Comparison of ENCODE assay signal across 12 cellular contexts in genomic region chr4:23930750-23931488, GRCh38. TPM values are rescaled to one million over a fixed set of nuclear protein-coding genes. Genes with fewer than 3 reads are reported as not detected.
DNase-seq lines count a peak whose midpoint lies in the region; ATAC-seq and TF ChIP-seq lines count a peak whose summit lies in the region.
"Had no signal": no experiment of that assay in that cellular context is flagged by ENCODE, and none has a peak within 500 bp of the region (broad histone marks: within the 10 kb centered on the region; RNA-seq: fewer than 3 reads in every experiment).

No MANE protein-coding gene starts in this region.

- no peak overlapping the region for H2BK12ac ChIP-seq in neuronal stem cell (ENCODE audit: low read length)

- no peak overlapping the region for H3K18ac ChIP-seq in neuronal stem cell (ENCODE audit: low read length)

- no peak overlapping the region for H2BK120ac ChIP-seq in neuronal stem cell (ENCODE audit: low read depth, low read length)

- H3K27me3 ChIP-seq in adipocyte (replicated peaks; ENCODE audit: control insufficient read depth, insufficient read depth, low read length) (no peaks in the 10 kb centered on the region), cardiac muscle cell (no peaks in the 10 kb centered on the region), neuronal stem cell (ENCODE audit: control insufficient read depth in 3 of 3, insufficient read depth in 3 of 3, low read depth in 1 of 3, low read length in 3 of 3) (no peaks in the 10 kb centered on the region)

- H2AFZ ChIP-seq in neuronal stem cell (ENCODE audit: low read length) = peak overlapping the region; percentile 79

- no peak overlapping the region for H2AK5ac ChIP-seq in neuronal stem cell (ENCODE audit: low read depth, low read length)

- intact Hi-C loops in activated T-helper 1 cell treated with anti-CD3 and anti-CD28 coated beads, Interleukin-12 subunit alpha, Interleukin-12 subunit beta, Interleukin-2, Interleukin-4 antibody, amounts not matched to agents 30 ng/mL and 10 ng/mL and 1 ng/mL, durations not matched to agents 14 hours and 24 hours and 36 hours (cut with micrococcal nuclease) = no loop called here

- H4K91ac ChIP-seq in neuronal stem cell (ENCODE audit: low read depth, low read length, poor library complexity) = no peak overlapping the region

- no peak overlapping the region for H2BK15ac ChIP-seq in neuronal stem cell (ENCODE audit: low read length)

- no peaks in the 10 kb centered on the region for H3K36me3 ChIP-seq in adipocyte (ENCODE audit: control insufficient read depth, insufficient read depth, low read length, severe bottlenecking)
- no peaks in the 10 kb centered on the region for H3K36me3 ChIP-seq in cardiac muscle cell
- H3K36me3 ChIP-seq in neuronal stem cell (replicated peaks in 1 of 2; ENCODE audit: control insufficient read depth in 2 of 2, insufficient read depth in 2 of 2, low read length in 2 of 2) = no peaks in the 10 kb centered on the region

- no peaks in the 10 kb centered on the region for H3K79me1 ChIP-seq in neuronal stem cell (ENCODE audit: low read depth, low read length)

- H3K9ac ChIP-seq in adipocyte (ENCODE audit: low read length) (peak overlapping the region; percentile 74), neuronal stem cell (ENCODE audit: low read depth, low read length, poor library complexity) (no peak overlapping the region)

- no peak overlapping the region for H4K8ac ChIP-seq in neuronal stem cell (ENCODE audit: low read depth, low read length)

- no peaks in the 10 kb centered on the region for H3K36me3 Mint-ChIP-seq in activated T-helper 1 cell treated with anti-CD3 and anti-CD28 coated beads, Interleukin-12 subunit alpha, Interleukin-12 subunit beta, Interleukin-2, Interleukin-4 antibody, amounts not matched to agents 30 ng/mL and 10 ng/mL and 1 ng/mL, durations not matched to agents 14 hours and 24 hours and 36 hours (ENCODE audit: low read depth)
- H3K36me3 Mint-ChIP-seq in activated T-cell treated with anti-CD3 and anti-CD28 coated beads, Interleukin-2, amount 50 U/mL, for 72 hours (ENCODE audit: insufficient read depth in 2 of 2) = no peaks in the 10 kb centered on the region

- H3K27ac ChIP-seq in cardiac muscle cell (peak overlapping the region; percentile 79), neuronal stem cell (replicated peaks; ENCODE audit: low read length) (no peak overlapping the region)

- no CpG with 5 or more reads among the region's 10 CpGs for WGBS in neuronal stem cell (ENCODE audit: extremely low coverage in 2 of 2, insufficient read length in 2 of 2, insufficient replicate concordance in 1 of 2), 2 donors

- no peaks in the 10 kb centered on the region for H3K9me3 ChIP-seq in adipocyte (ENCODE audit: control insufficient read depth, low read length)
- no peaks in the 10 kb centered on the region for H3K9me3 ChIP-seq in cardiac muscle cell (ENCODE audit: low read depth)
- peaks cover 0 to 7% of the 10 kb centered on the region in 2 donors for H3K9me3 ChIP-seq in neuronal stem cell (replicated peaks in 1 of 2; ENCODE audit: control insufficient read depth in 2 of 2, insufficient read depth in 1 of 2, low read depth in 1 of 2, low read length in 2 of 2)

- H3K4me2 ChIP-seq in neuronal stem cell (ENCODE audit: insufficient read depth, low read length, poor library complexity, severe bottlenecking) = no peak overlapping the region

- H3K4me3 ChIP-seq in adipocyte (ENCODE audit: low read length) (peak overlapping the region; percentile 44), cardiac muscle cell (no peak overlapping the region), neuronal stem cell (ENCODE audit: low read length in 2 of 2) (no peak overlapping the region)
- H3K4me3 ChIP-seq: skin epidermis had no signal

- H3K23ac ChIP-seq in neuronal stem cell (ENCODE audit: low read depth, low read length, poor library complexity) = no peak overlapping the region

- H3K9me3 Mint-ChIP-seq in activated T-helper 1 cell treated with anti-CD3 and anti-CD28 coated beads, Interleukin-12 subunit alpha, Interleukin-12 subunit beta, Interleukin-2, Interleukin-4 antibody, amounts not matched to agents 30 ng/mL and 10 ng/mL and 1 ng/mL, durations not matched to agents 14 hours and 24 hours and 36 hours = no peaks in the 10 kb centered on the region
- H3K9me3 Mint-ChIP-seq in activated T-cell treated with anti-CD3 and anti-CD28 coated beads, Interleukin-2, amount 50 U/mL, for 72 hours = peaks cover 4 to 8% of the 10 kb centered on the region in 2 donors
- H3K9me3 Mint-ChIP-seq: stimulated activated naive CD8-positive, alpha-beta T cell treated with anti-CD3 and anti-CD28 coated beads, Interleukin-15, Interleukin-2, amounts not matched to agents 100 ng/mL and 50 ng/mL, for 24 hours had no signal

- TF ChIP-seq CTCF in cardiac muscle cell (IDR thresholded peaks at IDR 0.05; ENCODE audit: low read depth, low read length) = no peak

- no peaks in the 10 kb centered on the region for H3K27me3 Mint-ChIP-seq in activated T-helper 1 cell treated with anti-CD3 and anti-CD28 coated beads, Interleukin-12 subunit alpha, Interleukin-12 subunit beta, Interleukin-2, Interleukin-4 antibody, amounts not matched to agents 30 ng/mL and 10 ng/mL and 1 ng/mL, durations not matched to agents 14 hours and 24 hours and 36 hours (ENCODE audit: insufficient read depth)
- H3K27me3 Mint-ChIP-seq in activated T-cell treated with anti-CD3 and anti-CD28 coated beads, Interleukin-2, amount 50 U/mL, for 72 hours (ENCODE audit: low read depth) = no peaks in the 10 kb centered on the region
- H3K27me3 Mint-ChIP-seq: stimulated activated naive CD8-positive, alpha-beta T cell treated with anti-CD3 and anti-CD28 coated beads, Interleukin-15, Interleukin-2, amounts not matched to agents 100 ng/mL and 50 ng/mL, for 24 hours had no signal

- H3K4me1 ChIP-seq in adipocyte (ENCODE audit: control insufficient read depth, insufficient read depth, low read length) = peaks cover 57% of the 10 kb centered on the region
- H3K4me1 ChIP-seq in cardiac muscle cell (ENCODE audit: low read depth) = peaks cover 20% of the 10 kb centered on the region
- H3K4me1 ChIP-seq in neuronal stem cell (ENCODE audit: control insufficient read depth in 2 of 2, insufficient read depth in 1 of 2, low read depth in 1 of 2, low read length in 2 of 2) = peaks cover 1 to 6% of the 10 kb centered on the region in 2 donors

- no peak overlapping the region for H3K14ac ChIP-seq in neuronal stem cell (ENCODE audit: low read length)

- no peak overlapping the region for H2BK5ac ChIP-seq in neuronal stem cell (ENCODE audit: low read length)

- ATAC-seq in HG02870 (IDR thresholded peaks at IDR 0.05; ENCODE audit: unreplicated experiment) = no peak
- no peak for ATAC-seq in activated T-cell treated with anti-CD3 and anti-CD28 coated beads, Interleukin-2, amount 50 U/mL, for 72 hours (replicated peaks in 1 of 2)
- ATAC-seq: activated T-helper 17 cell treated with anti-CD3 and anti-CD28 coated beads, Interleukin-2, amount 50 U/mL, for 72 hours had no signal

- no peaks in the 10 kb centered on the region for H3K4me1 Mint-ChIP-seq in activated T-helper 1 cell treated with anti-CD3 and anti-CD28 coated beads, Interleukin-12 subunit alpha, Interleukin-12 subunit beta, Interleukin-2, Interleukin-4 antibody, amounts not matched to agents 30 ng/mL and 10 ng/mL and 1 ng/mL, durations not matched to agents 14 hours and 24 hours and 36 hours (ENCODE audit: low read depth)
- no peaks in the 10 kb centered on the region for H3K4me1 Mint-ChIP-seq in activated T-cell treated with anti-CD3 and anti-CD28 coated beads, Interleukin-2, amount 50 U/mL, for 72 hours (ENCODE audit: low read depth)
- H3K4me1 Mint-ChIP-seq: activated T-helper 17 cell treated with anti-CD3 and anti-CD28 coated beads, Interleukin-2, amount 50 U/mL, for 72 hours had no signal

- DNase-seq in AG08395 (ENCODE audit: low spot score) (peak; percentile 42), adipocyte (ENCODE audit: low read depth) (no peak), cardiac muscle cell (ENCODE audit: low read depth in 1 of 2, low spot score in 1 of 2) (peak; percentile 56 to 70), neuronal stem cell (ENCODE audit: low spot score) (no peak), COLO668 (lab: John Stamatoyannopoulos, UW; ENCODE audit: unreplicated experiment) (no peak)
- no peak for DNase-seq in activated T-helper 1 cell treated with anti-CD3 and anti-CD28 coated beads, Interleukin-12 subunit alpha, Interleukin-12 subunit beta, Interleukin-2, Interleukin-4 antibody, amounts not matched to agents 30 ng/mL and 10 ng/mL and 1 ng/mL, durations not matched to agents 14 hours and 24 hours and 36 hours (ENCODE audit: low spot score)
- no peak for DNase-seq in activated T-cell treated with anti-CD3 and anti-CD28 coated beads, Interleukin-2, amount 50 U/mL, for 72 hours
- DNase-seq: NCI-H2227 treated with DMSO at 0.1 percent for 48 hours had no signal

- H3K27ac Mint-ChIP-seq in activated T-helper 1 cell treated with anti-CD3 and anti-CD28 coated beads, Interleukin-12 subunit alpha, Interleukin-12 subunit beta, Interleukin-2, Interleukin-4 antibody, amounts not matched to agents 30 ng/mL and 10 ng/mL and 1 ng/mL, durations not matched to agents 14 hours and 24 hours and 36 hours = no peak overlapping the region
- H3K27ac Mint-ChIP-seq in activated T-cell treated with anti-CD3 and anti-CD28 coated beads, Interleukin-2, amount 50 U/mL, for 72 hours = no peak overlapping the region
- H3K27ac Mint-ChIP-seq: activated T-helper 17 cell treated with anti-CD3 and anti-CD28 coated beads, Interleukin-2, amount 50 U/mL, for 72 hours; stimulated activated naive CD8-positive, alpha-beta T cell treated with anti-CD3 and anti-CD28 coated beads, Interleukin-15, Interleukin-2, amounts not matched to agents 100 ng/mL and 50 ng/mL, for 24 hours had no signal

- no peak overlapping the region for H3K4me3 Mint-ChIP-seq in activated T-helper 1 cell treated with anti-CD3 and anti-CD28 coated beads, Interleukin-12 subunit alpha, Interleukin-12 subunit beta, Interleukin-2, Interleukin-4 antibody, amounts not matched to agents 30 ng/mL and 10 ng/mL and 1 ng/mL, durations not matched to agents 14 hours and 24 hours and 36 hours
- H3K4me3 Mint-ChIP-seq in activated T-cell treated with anti-CD3 and anti-CD28 coated beads, Interleukin-2, amount 50 U/mL, for 72 hours = no peak overlapping the region
- H3K4me3 Mint-ChIP-seq: activated T-helper 17 cell treated with anti-CD3 and anti-CD28 coated beads, Interleukin-2, amount 50 U/mL, for 72 hours; stimulated activated naive CD8-positive, alpha-beta T cell treated with anti-CD3 and anti-CD28 coated beads, Interleukin-15, Interleukin-2, amounts not matched to agents 100 ng/mL and 50 ng/mL, for 24 hours had no signal

- H3K4ac ChIP-seq in neuronal stem cell (ENCODE audit: low read length) = no peak overlapping the region

RNA-seq across cellular contexts. Expression of gene PPARGC1A, which starts 41.1 kb away (rescaled TPM):
- total RNA-seq in cardiac muscle cell = 23.9 and 42.3 TPM in 2 replicates
- polyA plus RNA-seq in cardiac muscle cell = 17.7 and 28.4 TPM in 2 replicates
- polyA plus RNA-seq in neuronal stem cell (2013, experiment 1 of 2) = 2.1 TPM
- 2.0 TPM for polyA plus RNA-seq in neuronal stem cell (2013, experiment 2 of 2)
- not detected in 2 replicates for total RNA-seq in activated T-helper 1 cell treated with anti-CD3 and anti-CD28 coated beads, Interleukin-12 subunit alpha, Interleukin-12 subunit beta, Interleukin-2, Interleukin-4 antibody, amounts not matched to agents 30 ng/mL and 10 ng/mL and 1 ng/mL, durations not matched to agents 14 hours and 24 hours and 36 hours
- not detected for total RNA-seq in activated T-cell treated with anti-CD3 and anti-CD28 coated beads, Interleukin-2, amount 50 U/mL, for 72 hours
- total RNA-seq: activated T-helper 17 cell treated with anti-CD3 and anti-CD28 coated beads, Interleukin-2, amount 50 U/mL, for 72 hours had no signal

Comparison
In these comparisons a context has a peak if more than half of its experiments do, and no peak if none do; other contexts are left out.
1. DNase-seq: peak in AG08395 (single experiment) and cardiac muscle cell (2 of 2); none in adipocyte (single experiment), neuronal stem cell (single experiment), activated T-helper 1 cell treated with anti-CD3 and anti-CD28 coated beads, Interleukin-12 subunit alpha, Interleukin-12 subunit beta, Interleukin-2, Interleukin-4 antibody, amounts not matched to agents 30 ng/mL and 10 ng/mL and 1 ng/mL, durations not matched to agents 14 hours and 24 hours and 36 hours (single experiment), COLO668 (single experiment) and activated T-cell treated with anti-CD3 and anti-CD28 coated beads, Interleukin-2, amount 50 U/mL, for 72 hours (0 of 2).
2. RNA of gene PPARGC1A, which starts 41.1 kb away (total RNA-seq): 23.9 to 42.3 TPM in cardiac muscle cell; not detected in activated T-helper 1 cell treated with anti-CD3 and anti-CD28 coated beads, Interleukin-12 subunit alpha, Interleukin-12 subunit beta, Interleukin-2, Interleukin-4 antibody, amounts not matched to agents 30 ng/mL and 10 ng/mL and 1 ng/mL, durations not matched to agents 14 hours and 24 hours and 36 hours and not detected in activated T-cell treated with anti-CD3 and anti-CD28 coated beads, Interleukin-2, amount 50 U/mL, for 72 hours; every median in the first group is over 10 times any median in the second.